Comparison of ENCODE assay signal across 6 cellular contexts in the genomic region with DNA sequence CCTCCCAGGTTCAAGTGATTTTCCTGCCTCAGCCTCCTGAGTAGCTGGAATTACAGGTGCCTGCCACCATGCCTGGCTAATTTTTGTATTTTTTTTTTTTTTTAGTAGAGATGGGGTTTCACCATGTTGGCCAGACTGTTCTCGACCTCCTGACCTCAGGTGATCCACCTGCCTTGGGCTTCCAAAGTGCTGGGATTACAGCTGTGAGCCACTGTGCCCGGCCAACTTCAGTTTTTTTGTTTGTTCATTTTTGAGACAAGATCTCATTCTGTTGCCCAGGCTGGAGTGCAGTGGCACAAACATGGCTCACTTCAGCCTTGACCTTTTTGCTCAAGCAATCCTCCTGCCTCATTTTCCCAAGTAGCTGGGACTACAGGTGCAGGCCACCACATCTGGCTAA. TPM values are rescaled to one million over a fixed set of nuclear protein-coding genes. Genes with fewer than 3 reads are reported as not detected.
"Had no signal": no experiment of that assay in that cellular context is flagged by ENCODE, and none has a peak within 500 bp of the region (broad histone marks: within the 10 kb centered on the region; RNA-seq: fewer than 3 reads in every experiment).

No MANE protein-coding gene starts in this region.

RNA-seq across cellular contexts. Expression of gene DPPA4, which starts 21.5 kb away (rescaled TPM):
- total RNA-seq: HepG2, HT-29, HT1080, IMR-90 had no signal
- polyA plus RNA-seq: HepG2, IgD-negative memory B cell, K562 had no signal

RNA-seq across cellular contexts. Expression of gene DPPA2, which starts 42.5 kb away (rescaled TPM):
- total RNA-seq: HepG2, HT-29, HT1080, IMR-90, K562 had no signal
- polyA plus RNA-seq: HepG2, IgD-negative memory B cell, IMR-90 had no signal
